ENCODE assay signal across 8 cellular contexts in genomic region chr19:42563352-42564210, GRCh38. TPM values are rescaled to one million over a fixed set of nuclear protein-coding genes. Genes with fewer than 3 reads are reported as not detected.
DNase-seq lines count a peak whose midpoint lies in the region; ATAC-seq and TF ChIP-seq lines count a peak whose summit lies in the region.

No MANE protein-coding gene starts in this region.

- H3K4me3 ChIP-seq in Peyer's patch (no peak overlapping the region), colonic mucosa (no peak overlapping the region), lower lobe of right lung (no peak overlapping the region)

- no peak for DNase-seq in activated CD4-positive, CD25-positive, alpha-beta regulatory T cell treated with anti-CD3 and anti-CD28 coated beads, Interleukin-2, amount 50 U/mL, for 72 hours
- DNase-seq in HPDE6-E6E7 (ENCODE audit: extremely low spot score) (peak; percentile 58), Peyer's patch (peak in 1 of 3 donors; percentile 64), colonic mucosa (peak; percentile 40), lower lobe of right lung (no peak), type B pancreatic cell (ENCODE audit: extremely low spot score, unreplicated experiment) (no peak)

- H3K36me3 ChIP-seq in Peyer's patch (no peaks in the 10 kb centered on the region), colonic mucosa (no peaks in the 10 kb centered on the region), lower lobe of right lung (no peaks in the 10 kb centered on the region)

- H3K27me3 Mint-ChIP-seq in type B pancreatic cell, result peaks cover 29% of the 10 kb centered on the region

- TF ChIP-seq POLR2A in Peyer's patch (IDR thresholded peaks at IDR 0.05), result no peak

- TF ChIP-seq CTCF in Peyer's patch (IDR thresholded peaks at IDR 0.05) (peak; percentile 20 to 74 (median 66)), colonic mucosa (IDR thresholded peaks at IDR 0.05) (peak; percentile 60), lower lobe of right lung (IDR thresholded peaks at IDR 0.05) (peak; percentile 60), type B pancreatic cell (conservative IDR thresholded peaks at IDR 0.05) (peak; percentile 77)

- H3K27ac ChIP-seq in Peyer's patch (no peak overlapping the region), colonic mucosa (no peak overlapping the region), lower lobe of right lung (no peak overlapping the region)

- H3K9me3 ChIP-seq in Peyer's patch (no peaks in the 10 kb centered on the region), colonic mucosa (no peaks in the 10 kb centered on the region), lower lobe of right lung (no peaks in the 10 kb centered on the region)

- H3K36me3 Mint-ChIP-seq in type B pancreatic cell, result no peaks in the 10 kb centered on the region

- no peaks in the 10 kb centered on the region for H3K4me1 ChIP-seq in Peyer's patch
- no peaks in the 10 kb centered on the region for H3K4me1 ChIP-seq in colonic mucosa
- H3K4me1 ChIP-seq in lower lobe of right lung, result peaks cover 4% of the 10 kb centered on the region

- H3K27ac Mint-ChIP-seq in type B pancreatic cell, result no peak overlapping the region

- no peaks in the 10 kb centered on the region for H3K9me3 Mint-ChIP-seq in type B pancreatic cell

- intact Hi-C loops in colonic mucosa (cut with DNase I), result no loop called here
- intact Hi-C loops in lower lobe of right lung (cut with DNase I), result no loop called here

- H3K9ac ChIP-seq in colonic mucosa (ENCODE audit: low read depth in 2 of 2, low read length in 2 of 2), result no peak overlapping the region

- peak; percentile 65 to 79 for ATAC-seq in activated CD4-positive, CD25-positive, alpha-beta regulatory T cell treated with anti-CD3 and anti-CD28 coated beads, Interleukin-2, amount 50 U/mL, for 24 hours
- ATAC-seq in lower lobe of right lung (peak; percentile 76 to 78), GM19328 (IDR thresholded peaks at IDR 0.05; ENCODE audit: unreplicated experiment) (no peak)

- H3K27me3 ChIP-seq in Peyer's patch (no peaks in the 10 kb centered on the region), colonic mucosa (no peaks in the 10 kb centered on the region), lower lobe of right lung (ENCODE audit: low read depth) (peaks cover 10% of the 10 kb centered on the region)

- no peaks in the 10 kb centered on the region for H3K4me1 Mint-ChIP-seq in type B pancreatic cell (ENCODE audit: unreplicated experiment)

- no peak overlapping the region for H3K4me3 Mint-ChIP-seq in type B pancreatic cell

RNA-seq across cellular contexts. Expression of gene CEACAM8, which starts 31.1 kb away (rescaled TPM):
- total RNA-seq in Peyer's patch (not detected), colonic mucosa (1 to 10 TPM in 1 of 2 donors, under 1 TPM in 1; 0.85 to 2.3 TPM), lower lobe of right lung (0.53 TPM), type B pancreatic cell (ENCODE audit: low replicate concordance) (not detected in 2 replicates)

RNA-seq across cellular contexts. Expression of gene CEACAM1, which starts 35.3 kb away (rescaled TPM):
- total RNA-seq in Peyer's patch (100 to 1,000 TPM in 2 of 4 donors, 10 to 100 TPM in 1, 1 to 10 TPM in 1; 5.0 to 146 (median 93.3) TPM), colonic mucosa (100 to 1,000 TPM; 251 to 510 TPM), lower lobe of right lung (13.8 TPM), type B pancreatic cell (ENCODE audit: low replicate concordance) (19.1 and 28.8 TPM in 2 replicates)

Comparison
In these comparisons a context has a peak if more than half of its experiments do, and no peak if none do; other contexts are left out.
1. DNase-seq: peak in HPDE6-E6E7 (single experiment) and colonic mucosa (single experiment); none in activated CD4-positive, CD25-positive, alpha-beta regulatory T cell treated with anti-CD3 and anti-CD28 coated beads, Interleukin-2, amount 50 U/mL, for 72 hours (single experiment), lower lobe of right lung (single experiment) and type B pancreatic cell (single experiment).
2. Peak in every context shown above with its lines, with median percentiles within 50 percentile points of each other: CTCF ChIP-seq.